ENCODE assay signal across 23 cellular contexts in the genomic region with DNA sequence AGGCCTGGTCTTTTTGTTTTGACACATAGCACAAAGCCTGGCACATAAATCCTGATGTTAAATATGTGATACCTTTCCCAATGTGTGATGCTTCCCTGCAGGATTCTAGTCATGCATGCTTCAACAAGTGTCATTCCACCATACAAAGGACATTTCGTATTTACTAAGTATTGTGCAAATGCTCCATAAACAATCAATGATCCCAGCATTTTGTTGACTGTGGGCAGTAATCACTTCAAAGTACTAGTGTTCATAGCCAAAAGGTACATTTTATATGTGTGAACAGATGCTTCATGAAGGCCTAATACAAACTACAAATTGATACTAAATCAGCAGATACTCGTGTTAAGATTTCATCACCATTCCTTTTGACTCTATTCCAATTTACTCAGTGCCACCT. TPM values are rescaled to one million over a fixed set of nuclear protein-coding genes. Genes with fewer than 3 reads are reported as not detected.
A peak's percentile ranks its signal among the peaks of the same experiment; 100 is the strongest.
DNase-seq lines count a peak whose midpoint lies in the region; ATAC-seq and TF ChIP-seq lines count a peak whose summit lies in the region.
"Had no signal": no experiment of that assay in that cellular context is flagged by ENCODE, and none has a peak within 500 bp of the region (broad histone marks: within the 10 kb centered on the region; RNA-seq: fewer than 3 reads in every experiment).

No MANE protein-coding gene starts in this region.

- intact Hi-C loops in OCI-LY7 (cut with micrococcal nuclease; ENCODE audit: unreplicated experiment) (no loop called here), stomach (cut with DNase I; ENCODE audit: low total_unique reads) (loop anchor here (5.0 to 10.0 kb wide), 2 partner anchors 279 to 366 kb away; no protein-coding TSS in a partner anchor)

- no peaks in the 10 kb centered on the region for H3K27me3 Mint-ChIP-seq in endodermal cell (ENCODE audit: insufficient read depth)

- H3K4me3 ChIP-seq in DND-41 (ENCODE audit: low read depth in 1 of 2, low read length in 2 of 2) (no peak overlapping the region), OCI-LY7 (ENCODE audit: low read depth, low read length, poor library complexity, severe bottlenecking) (no peak overlapping the region), endodermal cell (ENCODE audit: low read length) (no peak overlapping the region), stomach (no peak overlapping the region)
- H3K4me3 ChIP-seq: BLaER1 treated with 17β-estradiol and CSF1 and Interleukin-3, amounts not matched to agents 10 nM and 100 nM; breast epithelium; gastrocnemius medialis; upper lobe of right lung had no signal

- H3K4me2 ChIP-seq in DND-41 (ENCODE audit: insufficient read depth, low read length), result no peak overlapping the region
- H3K4me2 ChIP-seq in OCI-LY7 (ENCODE audit: low read length), result peak overlapping the region; percentile 27

- peak; percentile 12 for DNase-seq in NCI-H2196 (lab: John Stamatoyannopoulos, UW; ENCODE audit: unreplicated experiment)
- no peak for DNase-seq in NCI-H2196 treated with DMSO at 0.1 percent for 48 hours (lab: John Stamatoyannopoulos, UW; ENCODE audit: unreplicated experiment)
- no peak for DNase-seq in DND-41
- DNase-seq in OCI-LY7 (ENCODE audit: low spot score), result no peak
- DNase-seq in endodermal cell, result no peak
- no peak for DNase-seq in nucleus accumbens (lab: John Stamatoyannopoulos, UW)
- DNase-seq in stomach, result no peak
- no peak for DNase-seq in NCI-H2107 treated with DMSO at 0.1 percent for 48 hours (lab: John Stamatoyannopoulos, UW; ENCODE audit: unreplicated experiment)
- DNase-seq: 8988T; activated CD4-positive, alpha-beta T cell treated with anti-CD3 and anti-CD28 coated beads for 48 hours; activated T-cell treated with anti-CD3 and anti-CD28 coated beads, Interleukin-2, amount 50 U/mL, for 48 hours; gastrocnemius medialis; IMR-90; kidney glomerular epithelial cell; natural killer cell; NCI-H1694; NCI-H446 treated with DMSO at 0.1 percent for 48 hours; posterior cingulate gyrus; stimulated activated CD4-positive, alpha-beta T cell treated with anti-CD3 and anti-CD28 coated beads, Interleukin-1b, Interleukin-23, amount 100 ng/mL, for 48 hours; stimulated activated naive CD4-positive, alpha-beta T cell; upper lobe of right lung had no signal

- peak overlapping the region; percentile 21 for H3K27ac Mint-ChIP-seq in endodermal cell
- H3K27ac Mint-ChIP-seq: natural killer cell had no signal

- CTCF ChIA-PET in OCI-LY7 (lab: Charles Lee; ENCODE audit: unreplicated experiment), result interaction anchor here (0.6 to 1.0 kb wide), 3 partner anchors 132 to 530 kb away, joined by 3 read pairs; a partner anchor contains a TSS

- no TSS peak for BruUV-seq in OCI-LY7 (replicated peaks; lab: Mats Ljungman, UMichigan)

- TF ChIP-seq EP300 in stomach (IDR thresholded peaks at IDR 0.05), result no peak

- peaks cover 44% of the 10 kb centered on the region for H3K36me3 Mint-ChIP-seq in endodermal cell (ENCODE audit: low read depth)
- H3K36me3 Mint-ChIP-seq: natural killer cell had no signal

- peaks cover 21% of the 10 kb centered on the region for H3K4me1 Mint-ChIP-seq in endodermal cell

- H3K4me3 Mint-ChIP-seq in endodermal cell, result no peak overlapping the region
- H3K4me3 Mint-ChIP-seq: natural killer cell had no signal

- H2AFZ ChIP-seq in DND-41 (ENCODE audit: low read depth, low read length), result no peak overlapping the region
- no peak overlapping the region for H2AFZ ChIP-seq in OCI-LY7 (ENCODE audit: low read length)

- H3K9ac ChIP-seq in DND-41 (ENCODE audit: low read depth, low read length), result 0 out of 2 replicates have a peak overlapping the region, but pooled peaks have one; percentile 5
- no peak overlapping the region for H3K9ac ChIP-seq in endodermal cell (ENCODE audit: extremely low read depth, low read length, poor library complexity, severe bottlenecking)

- no peak for ATAC-seq in DND-41 (ENCODE audit: insufficient read depth, low read depth)
- ATAC-seq: gastrocnemius medialis, natural killer cell, upper lobe of right lung had no signal

- no peak overlapping the region for H3K27ac ChIP-seq in DND-41 (ENCODE audit: low read length)
- H3K27ac ChIP-seq in OCI-LY7 (ENCODE audit: low read depth, low read length, poor library complexity, severe bottlenecking), result peak overlapping the region; percentile 38
- H3K27ac ChIP-seq in endodermal cell (ENCODE audit: low read depth, low read length), result no peak overlapping the region
- H3K27ac ChIP-seq in stomach, result no peak overlapping the region
- H3K27ac ChIP-seq: BLaER1 treated with 17β-estradiol and CSF1 and Interleukin-3, amounts not matched to agents 10 nM and 100 nM; breast epithelium; upper lobe of right lung had no signal

- no peaks in the 10 kb centered on the region for H3K9me2 ChIP-seq in OCI-LY7 (ENCODE audit: insufficient read depth, low read length)

- no peaks in the 10 kb centered on the region for H3K9me3 ChIP-seq in DND-41 (ENCODE audit: insufficient read depth, low read length, severe bottlenecking)
- no peaks in the 10 kb centered on the region for H3K9me3 ChIP-seq in OCI-LY7 (ENCODE audit: low read length)
- no peaks in the 10 kb centered on the region for H3K9me3 ChIP-seq in endodermal cell (ENCODE audit: control insufficient read depth, low read length)
- H3K9me3 ChIP-seq in stomach, result no peaks in the 10 kb centered on the region
- H3K9me3 ChIP-seq: BLaER1 treated with 17β-estradiol and CSF1 and Interleukin-3, amounts not matched to agents 10 nM and 100 nM; breast epithelium; gastrocnemius medialis; upper lobe of right lung had no signal

- TF ChIP-seq CTCF in DND-41 (IDR thresholded peaks at IDR 0.05; ENCODE audit: borderline replicate concordance, extremely low read depth, low read length, poor library complexity, severe bottlenecking) (no peak), OCI-LY7 (conservative IDR thresholded peaks at IDR 0.05; ENCODE audit: low read length) (no peak), endodermal cell (conservative IDR thresholded peaks at IDR 0.05) (no peak), stomach (IDR thresholded peaks at IDR 0.05) (no peak)

- peaks cover 16% of the 10 kb centered on the region; the same call in 1 of the 2 replicates for H4K20me1 ChIP-seq in DND-41 (ENCODE audit: insufficient read depth, low read length)
- H4K20me1 ChIP-seq in OCI-LY7 (ENCODE audit: insufficient read depth, low read length), result peaks cover 24% of the 10 kb centered on the region; the same call in 1 of the 2 replicates

- peaks cover 72% of the 10 kb centered on the region for H3K79me2 ChIP-seq in DND-41 (ENCODE audit: insufficient read depth, low read length)
- peaks cover 83% of the 10 kb centered on the region for H3K79me2 ChIP-seq in OCI-LY7 (ENCODE audit: insufficient read depth, low read depth, low read length)

- POLR2A ChIA-PET in OCI-LY7 (lab: Charles Lee), result interaction anchor here (0.7 to 4.3 kb wide), 9 partner anchors 10 to 356 kb away, joined by 3 to 76 read pairs (median 4); a partner anchor contains a TSS

- 67 to 85% methylated on average over 1 to 2 of the region's 2 CpGs for whole genome bisulfite sequencing in endodermal cell (ENCODE audit: insufficient coverage in 1 of 2, insufficient read length in 1 of 2), 2 experiments
- WGBS in stomach, 5 donors, result 44 to 57% (median 49%) methylated on average over 2 of the region's 2 CpGs

- H3K36me3 ChIP-seq in DND-41 (ENCODE audit: insufficient read depth, low read length), result peaks cover 41% of the 10 kb centered on the region
- H3K36me3 ChIP-seq in OCI-LY7 (ENCODE audit: insufficient read depth, low read length), result peaks cover 69% of the 10 kb centered on the region
- peaks cover 53% of the 10 kb centered on the region for H3K36me3 ChIP-seq in endodermal cell (ENCODE audit: control insufficient read depth, insufficient read depth, low read length)
- peaks cover 19 to 47% (median 45%) of the 10 kb centered on the region in 4 donors for H3K36me3 ChIP-seq in stomach

- H3K4me1 ChIP-seq in DND-41 (ENCODE audit: insufficient read depth, low read length), result peaks cover 49% of the 10 kb centered on the region
- H3K4me1 ChIP-seq in OCI-LY7 (ENCODE audit: insufficient read depth, low read length, poor library complexity, severe bottlenecking), result peaks cover 54% of the 10 kb centered on the region
- H3K4me1 ChIP-seq in endodermal cell (ENCODE audit: control insufficient read depth, insufficient read depth, low read length), result no peaks in the 10 kb centered on the region
- H3K4me1 ChIP-seq in stomach, result peaks cover 6 to 53% (median 26%) of the 10 kb centered on the region in 4 donors
- H3K4me1 ChIP-seq: breast epithelium had no signal

- H3K9me3 Mint-ChIP-seq in endodermal cell, result no peaks in the 10 kb centered on the region
- H3K9me3 Mint-ChIP-seq: natural killer cell had no signal

- no peak for TF ChIP-seq POLR2A in stomach (IDR thresholded peaks at IDR 0.05)

- H3K27me3 ChIP-seq in DND-41 (ENCODE audit: insufficient read depth, low read length, poor library complexity) (no peaks in the 10 kb centered on the region), endodermal cell (ENCODE audit: control insufficient read depth, insufficient read depth, low read length, poor library complexity, severe bottlenecking) (no peaks in the 10 kb centered on the region), stomach (no peaks in the 10 kb centered on the region)
- H3K27me3 ChIP-seq: BLaER1 treated with 17β-estradiol and CSF1 and Interleukin-3, amounts not matched to agents 10 nM and 100 nM; breast epithelium; gastrocnemius medialis; upper lobe of right lung had no signal

RNA-seq across cellular contexts. Expression of a gene that starts 4.4 kb away (rescaled TPM):
- total RNA-seq in OCI-LY7 (2014; rRNA removed; shearing (Covaris generic)), result 56.6 and 58.5 TPM in 2 replicates
- total RNA-seq in OCI-LY7 (2022) (46.5 and 51.3 TPM in 2 replicates), endodermal cell (10 to 100 TPM; 96.1 to 99.5 TPM), stomach (100 to 1,000 TPM in 1 of 5 donors, 10 to 100 TPM in 3, 1 to 10 TPM in 1; 2.6 to 104 (median 58.9) TPM)
- 201 TPM for polyA plus RNA-seq in endodermal cell (2013, experiment 1 of 2)
- polyA plus RNA-seq in endodermal cell (2013, experiment 2 of 2), result 181 TPM
- 10 to 100 TPM; 39.2 to 69.5 (median 52.7) TPM for polyA plus RNA-seq in stomach

RNA-seq across cellular contexts. Expression of a gene that starts 14.7 kb away (rescaled TPM):
- 44.4 and 45.3 TPM in 2 replicates for total RNA-seq in OCI-LY7 (2014; rRNA removed; shearing (Covaris generic))
- total RNA-seq in OCI-LY7 (2022), result 55.4 and 59.1 TPM in 2 replicates
- 10 to 100 TPM; 36.1 to 63.7 TPM for total RNA-seq in endodermal cell
- polyA plus RNA-seq in endodermal cell (2013, experiment 1 of 2), result 55.1 TPM
- 51.5 TPM for polyA plus RNA-seq in endodermal cell (2013, experiment 2 of 2)
- 10 to 100 TPM in 3 of 5 donors, 1 to 10 TPM in 2; 4.1 to 30.4 (median 17.7) TPM for total RNA-seq in stomach
- polyA plus RNA-seq in stomach, result 10 to 100 TPM in 2 of 3 donors, 1 to 10 TPM in 1; 7.5 to 16.0 (median 11.2) TPM

RNA-seq across cellular contexts. Expression of a gene that starts 23.0 kb away (rescaled TPM):
- total RNA-seq in OCI-LY7 (2014; rRNA removed; shearing (Covaris generic)), result 14.9 and 17.9 TPM in 2 replicates
- 20.3 and 21.0 TPM in 2 replicates for total RNA-seq in OCI-LY7 (2022)
- 10 to 100 TPM; 20.1 to 20.5 TPM for total RNA-seq in endodermal cell
- polyA plus RNA-seq in endodermal cell (2013, experiment 1 of 2), result 16.2 TPM
- polyA plus RNA-seq in endodermal cell (2013, experiment 2 of 2), result 14.2 TPM
- total RNA-seq in stomach, result 10 to 100 TPM in 2 of 5 donors, 1 to 10 TPM in 3; 2.3 to 30.3 (median 6.2) TPM
- 1 to 10 TPM; 2.9 to 5.0 (median 3.8) TPM for polyA plus RNA-seq in stomach
